10 cellular contexts compared by ENCODE assay signal in the genomic region with DNA sequence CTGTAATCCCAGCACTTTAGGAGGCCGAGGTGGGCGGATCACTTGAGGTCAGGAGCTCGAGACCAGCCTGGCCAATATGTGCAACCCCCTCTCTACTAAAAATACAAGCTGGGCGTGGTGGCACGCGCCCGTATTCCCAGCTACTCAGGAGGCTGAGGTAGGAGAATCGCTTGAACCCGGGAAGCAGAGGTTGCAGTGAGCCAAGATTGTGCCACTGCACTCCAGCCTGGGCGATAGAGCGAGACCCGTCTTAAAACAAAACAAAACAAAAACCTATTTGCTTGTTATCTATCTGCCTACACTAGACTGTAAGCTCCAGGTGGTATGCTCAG. TPM values are rescaled to one million over a fixed set of nuclear protein-coding genes. Genes with fewer than 3 reads are reported as not detected.
A peak's percentile ranks its signal among the peaks of the same experiment; 100 is the strongest.
DNase-seq lines count a peak whose midpoint lies in the region; ATAC-seq and TF ChIP-seq lines count a peak whose summit lies in the region.
"Not testable (repeated sequence)": the region's sequence is repeated elsewhere in the genome, so short reads cannot be mapped to it uniquely, and the experiment has no call there.
"Had no signal": no experiment of that assay in that cellular context is flagged by ENCODE, and none has a peak within 500 bp of the region (broad histone marks: within the 10 kb centered on the region; RNA-seq: fewer than 3 reads in every experiment).

No MANE protein-coding gene starts in this region.

- TF ChIP-seq POLR2A in gastrocnemius medialis (IDR thresholded peaks at IDR 0.05) = not testable (repeated sequence)

- H3K4me1 Mint-ChIP-seq in activated naive CD4-positive, alpha-beta T cell treated with anti-CD3 and anti-CD28 coated beads, Interleukin-2, amount 10 ng/mL, durations not matched to agents 7 days and 5 days = not testable (repeated sequence)

- H4K20me1 ChIP-seq in SU-DHL-6 (ENCODE audit: low read depth, low read length) = not testable (repeated sequence)

- not testable (repeated sequence) for DNase-seq in GM06990 (ENCODE audit: extremely low read depth, insufficient read length); activated naive CD4-positive, alpha-beta T cell treated with anti-CD3 and anti-CD28 coated beads, Interleukin-2, amount 10 ng/mL, durations not matched to agents 7 days and 5 days; coronary artery (ENCODE audit: low spot score); gastrocnemius medialis; upper lobe of right lung
- DNase-seq in right atrium auricular region (ENCODE audit: low spot score) = peak; percentile 23

- not testable (repeated sequence) for H3K79me2 ChIP-seq in SU-DHL-6 (ENCODE audit: insufficient read depth, low read length)

- H3K36me3 ChIP-seq in GM06990 (ENCODE audit: control insufficient read depth, insufficient read depth, low read length); SU-DHL-6 (ENCODE audit: low read length); right atrium auricular region; muscle layer of duodenum (ENCODE audit: control insufficient read depth in 1 of 2, insufficient read depth in 2 of 2, low read length in 2 of 2); gastrocnemius medialis; upper lobe of right lung: not testable (repeated sequence)

- TF ChIP-seq CTCF in GM06990 (IDR thresholded peaks at IDR 0.05; ENCODE audit: insufficient read depth, low read length, poor library complexity, severe bottlenecking); SU-DHL-6 (IDR thresholded peaks at IDR 0.05; ENCODE audit: insufficient read depth, low read length, poor library complexity, severe bottlenecking); coronary artery (IDR thresholded peaks at IDR 0.05); right atrium auricular region (IDR thresholded peaks at IDR 0.05); gastrocnemius medialis (IDR thresholded peaks at IDR 0.05 in 4 of 5, conservative IDR thresholded peaks at IDR 0.05 in 1 of 5); upper lobe of right lung (IDR thresholded peaks at IDR 0.05): not testable (repeated sequence)

- H3F3A ChIP-seq in SU-DHL-6 (ENCODE audit: insufficient read depth) = peaks cover 50% of the 10 kb centered on the region

- peak overlapping the region; percentile 62 for H3K4me3 ChIP-seq in GM06990 (replicated peaks; ENCODE audit: low read depth, low read length)
- peak overlapping the region; percentile 52 for H3K4me3 ChIP-seq in SU-DHL-6 (ENCODE audit: insufficient read depth, low read length, poor library complexity, severe bottlenecking)
- H3K4me3 ChIP-seq in coronary artery = peak overlapping the region; percentile 51
- peak overlapping the region in 1 of 2 donors; percentile 38 for H3K4me3 ChIP-seq in right atrium auricular region
- H3K4me3 ChIP-seq in muscle layer of duodenum (ENCODE audit: low read depth in 1 of 2, low read length in 2 of 2) = peak overlapping the region; percentile 35 to 46
- peak overlapping the region in 3 of 4 donors; percentile 4 to 35 (median 25) for H3K4me3 ChIP-seq in gastrocnemius medialis
- peak overlapping the region; percentile 31 for H3K4me3 ChIP-seq in upper lobe of right lung

- H3K4me1 ChIP-seq in right atrium auricular region; muscle layer of duodenum (ENCODE audit: control insufficient read depth in 1 of 2, insufficient read depth in 2 of 2, low read length in 2 of 2); gastrocnemius medialis; upper lobe of right lung: not testable (repeated sequence)

- peak overlapping the region; percentile 55 for H2AFZ ChIP-seq in SU-DHL-6 (ENCODE audit: low read depth, low read length, severe bottlenecking)

- in situ Hi-C loops in gastrocnemius medialis (cut with MboI; ENCODE audit: low sequenced_read_pairs in 4 of 4) = loop anchor here in 2 of 4 donors (10.0 to 25.0 kb wide), 3 partner anchors 402 to 1852 kb away; no protein-coding TSS in a partner anchor

- H3K27ac Mint-ChIP-seq in activated naive CD4-positive, alpha-beta T cell treated with anti-CD3 and anti-CD28 coated beads, Interleukin-2, amount 10 ng/mL, durations not matched to agents 7 days and 5 days = not testable (repeated sequence)

- intact Hi-C loops in gastrocnemius medialis (cut with DNase I; ENCODE audit: low total_unique reads); upper lobe of right lung (cut with DNase I): not testable (repeated sequence)

- H3K27me3 Mint-ChIP-seq in activated naive CD4-positive, alpha-beta T cell treated with anti-CD3 and anti-CD28 coated beads, Interleukin-2, amount 10 ng/mL, durations not matched to agents 7 days and 5 days = peaks cover 72% of the 10 kb centered on the region

- not testable (repeated sequence) for ATAC-seq in gastrocnemius medialis, upper lobe of right lung

- not testable (repeated sequence) for H3K9me3 ChIP-seq in SU-DHL-6 (ENCODE audit: insufficient read depth, low read length); right atrium auricular region; muscle layer of duodenum (ENCODE audit: control insufficient read depth in 1 of 2, low read length in 2 of 2); gastrocnemius medialis; upper lobe of right lung

- peak overlapping the region; percentile 85 for H3K9ac ChIP-seq in SU-DHL-6 (ENCODE audit: low read length)

- not testable (repeated sequence) for H3K9me3 Mint-ChIP-seq in activated naive CD4-positive, alpha-beta T cell treated with anti-CD3 and anti-CD28 coated beads, Interleukin-2, amount 10 ng/mL, durations not matched to agents 7 days and 5 days

- CTCF ChIA-PET in activated naive CD4-positive, alpha-beta T cell treated with anti-CD3 and anti-CD28 coated beads, Interleukin-2, amount 10 ng/mL, durations not matched to agents 7 days and 5 days (lab: Charles Lee) = interaction anchor here (0.7 to 2.9 kb wide), 3 partner anchors 8 to 195 kb away, joined by 3 to 17 read pairs (median 3); no protein-coding TSS in a partner anchor

- H3K27ac ChIP-seq in SU-DHL-6 (ENCODE audit: low read depth, low read length) = peak overlapping the region; percentile 97
- not testable (repeated sequence) for H3K27ac ChIP-seq in coronary artery; right atrium auricular region; muscle layer of duodenum (ENCODE audit: low read length); gastrocnemius medialis; upper lobe of right lung

- H3K4me3 Mint-ChIP-seq in activated naive CD4-positive, alpha-beta T cell treated with anti-CD3 and anti-CD28 coated beads, Interleukin-2, amount 10 ng/mL, durations not matched to agents 7 days and 5 days = peak overlapping the region; percentile 64

- not testable (repeated sequence) for H3K36me3 Mint-ChIP-seq in activated naive CD4-positive, alpha-beta T cell treated with anti-CD3 and anti-CD28 coated beads, Interleukin-2, amount 10 ng/mL, durations not matched to agents 7 days and 5 days

- H3K9me2 ChIP-seq in SU-DHL-6 (replicated peaks; ENCODE audit: insufficient read depth, low read length) = not testable (repeated sequence)

- peak overlapping the region; percentile 96 for H3K4me2 ChIP-seq in SU-DHL-6 (ENCODE audit: low read depth, low read length, poor library complexity, severe bottlenecking)

- not testable (repeated sequence) for H3K27me3 ChIP-seq in GM06990 (replicated peaks; ENCODE audit: control insufficient read depth, insufficient read depth, low read length); SU-DHL-6 (ENCODE audit: low read length)
- H3K27me3 ChIP-seq in right atrium auricular region = peaks cover 6 to 11% of the 10 kb centered on the region in 2 donors
- H3K27me3 ChIP-seq in muscle layer of duodenum (ENCODE audit: low read depth, low read length) = peaks cover 28% of the 10 kb centered on the region
- peaks cover 24 to 30% (median 25%) of the 10 kb centered on the region in 3 donors for H3K27me3 ChIP-seq in gastrocnemius medialis
- H3K27me3 ChIP-seq in upper lobe of right lung = peaks cover 67% of the 10 kb centered on the region

RNA-seq across cellular contexts. Expression of a gene that starts 22.5 kb away (rescaled TPM):
- total RNA-seq in right atrium auricular region = under 1 TPM; 0.37 to 0.67 TPM
- 1 to 10 TPM in 2 of 4 donors, under 1 TPM in 2; 0.17 to 1.4 (median 0.79) TPM for total RNA-seq in gastrocnemius medialis
- 3.0 TPM for total RNA-seq in upper lobe of right lung
- total RNA-seq: M059J, SJCRH30 had no signal
